In the genomic region with DNA sequence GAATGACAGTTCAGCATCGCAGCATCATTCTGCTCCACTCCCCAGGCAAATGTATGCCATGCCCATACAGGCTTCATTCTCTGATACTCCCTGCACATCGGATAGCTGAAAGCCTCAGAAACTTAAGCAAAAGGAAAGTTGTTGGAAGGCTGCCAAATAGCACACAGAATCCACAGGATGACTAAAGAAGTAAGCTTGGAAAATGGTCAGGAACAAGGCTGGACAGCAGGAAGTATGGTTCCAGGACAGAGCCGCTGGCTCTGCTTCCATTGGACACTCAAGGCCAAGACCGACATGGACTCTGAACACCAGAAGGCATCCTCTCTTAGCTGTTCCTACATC, we compare ENCODE assay signal across 18 cellular contexts.
DNase-seq lines count a peak whose midpoint lies in the region; ATAC-seq and TF ChIP-seq lines count a peak whose summit lies in the region.
"Had no signal": no experiment of that assay in that cellular context is flagged by ENCODE, and none has a peak within 500 bp of the region (broad histone marks: within the 10 kb centered on the region; RNA-seq: fewer than 3 reads in every experiment).

No MANE protein-coding gene starts in this region.

- H2BK15ac ChIP-seq in neuronal stem cell (ENCODE audit: low read length): no peak overlapping the region

- H2BK12ac ChIP-seq in neuronal stem cell (ENCODE audit: low read length): no peak overlapping the region

- TF ChIP-seq POLR2A in vagina (IDR thresholded peaks at IDR 0.05): no peak

- intact Hi-C loops in heart right ventricle (cut with DNase I) (loop anchor here in 3 of 10 donors (10.0 kb wide), 3 partner anchors 145 to 545 kb away; no protein-coding TSS in a partner anchor), vagina (cut with DNase I) (no loop called here)

- no peak overlapping the region for H2AFZ ChIP-seq in neuronal stem cell (ENCODE audit: low read length)

- no peak overlapping the region for H3K18ac ChIP-seq in neuronal stem cell (ENCODE audit: low read length)

- no peak overlapping the region for H4K91ac ChIP-seq in neuronal stem cell (ENCODE audit: low read depth, low read length, poor library complexity)

- H3K9me3 ChIP-seq in heart right ventricle: no peaks in the 10 kb centered on the region
- H3K9me3 ChIP-seq in right atrium auricular region: no peaks in the 10 kb centered on the region
- no peaks in the 10 kb centered on the region for H3K9me3 ChIP-seq in vagina
- no peaks in the 10 kb centered on the region for H3K9me3 ChIP-seq in neuronal stem cell (replicated peaks in 1 of 2; ENCODE audit: control insufficient read depth in 2 of 2, insufficient read depth in 1 of 2, low read depth in 1 of 2, low read length in 2 of 2)
- H3K9me3 ChIP-seq: MG63, suprapubic skin had no signal

- peak in 1 of 2 donors; percentile 9 for DNase-seq in heart right ventricle
- DNase-seq in right atrium auricular region (ENCODE audit: low spot score): no peak
- DNase-seq in fibroblast of mammary gland (ENCODE audit: low read depth): peak; percentile 79
- DNase-seq in vagina (ENCODE audit: extremely low spot score in 2 of 2): no peak
- no peak for DNase-seq in ecto neural progenitor cell (ENCODE audit: low spot score)
- no peak for DNase-seq in neuronal stem cell (ENCODE audit: low spot score)
- DNase-seq: activated CD4-positive, CD25-positive, alpha-beta regulatory T cell treated with anti-CD3 and anti-CD28 coated beads, Interleukin-2, amount 50 U/mL, for 72 hours; activated CD8-positive, alpha-beta memory T cell treated with anti-CD3 and anti-CD28 coated beads, Interleukin-2, amount 10 ng/mL, durations not matched to agents 7 days and 5 days; activated effector memory CD4-positive, alpha-beta T cell treated with anti-CD3 and anti-CD28 coated beads, Interleukin-2, amount 50 U/mL, for 16 hours; COR-L47; hippocampal formation; left cardiac atrium; MG63; NCI-H187 treated with DMSO at 0.1 percent for 48 hours; stimulated activated CD4-positive, alpha-beta T cell treated with anti-CD3 and anti-CD28 coated beads, Interleukin-15, amount 100 ng/mL, for 24 hours had no signal

- H4K8ac ChIP-seq in neuronal stem cell (ENCODE audit: low read depth, low read length): no peak overlapping the region

- peaks cover 0 to 44% (median 24%) of the 10 kb centered on the region in 9 donors for H3K4me1 ChIP-seq in heart right ventricle
- peaks cover 0 to 26% of the 10 kb centered on the region in 2 donors for H3K4me1 ChIP-seq in right atrium auricular region
- H3K4me1 ChIP-seq in vagina: peaks cover 12% of the 10 kb centered on the region
- no peaks in the 10 kb centered on the region for H3K4me1 ChIP-seq in neuronal stem cell (ENCODE audit: control insufficient read depth in 2 of 2, insufficient read depth in 1 of 2, low read depth in 1 of 2, low read length in 2 of 2)

- no peak for TF ChIP-seq CTCF in heart right ventricle (IDR thresholded peaks at IDR 0.05)
- TF ChIP-seq CTCF in right atrium auricular region (IDR thresholded peaks at IDR 0.05): no peak
- no peak for TF ChIP-seq CTCF in fibroblast of mammary gland (conservative IDR thresholded peaks at IDR 0.05; ENCODE audit: control insufficient read depth, insufficient read depth, low read depth, low read length)
- no peak for TF ChIP-seq CTCF in vagina (IDR thresholded peaks at IDR 0.05)

- no peak overlapping the region for H3K9ac ChIP-seq in neuronal stem cell (ENCODE audit: low read depth, low read length, poor library complexity)

- no peak overlapping the region for H3K4me2 ChIP-seq in neuronal stem cell (ENCODE audit: insufficient read depth, low read length, poor library complexity, severe bottlenecking)

- ATAC-seq in heart right ventricle: peak in 5 of 8 donors; percentile 26 to 54 (median 35)
- peak; percentile 69 for ATAC-seq in SK-N-SH treated with all-trans-retinoic acid at 6 μM for 48 hours
- no peak for ATAC-seq in GM21576 (IDR thresholded peaks at IDR 0.05; ENCODE audit: unreplicated experiment)
- ATAC-seq: activated CD8-positive, alpha-beta memory T cell treated with anti-CD3 and anti-CD28 coated beads, Interleukin-2, amount 10 ng/mL, durations not matched to agents 7 days and 5 days had no signal

- H3K27me3 ChIP-seq in heart right ventricle (no peaks in the 10 kb centered on the region), right atrium auricular region (no peaks in the 10 kb centered on the region), vagina (no peaks in the 10 kb centered on the region), neuronal stem cell (ENCODE audit: control insufficient read depth in 3 of 3, insufficient read depth in 3 of 3, low read depth in 1 of 3, low read length in 3 of 3) (no peaks in the 10 kb centered on the region)
- H3K27me3 ChIP-seq: MG63, suprapubic skin had no signal

- H3K14ac ChIP-seq in neuronal stem cell (ENCODE audit: low read length): no peak overlapping the region

- WGBS in heart right ventricle, 2 donors: 48 to 56% methylated on average over 4 of the region's 4 CpGs
- WGBS in neuronal stem cell (ENCODE audit: extremely low coverage in 2 of 2, insufficient read length in 2 of 2, insufficient replicate concordance in 1 of 2), 2 donors: no CpG with 5 or more reads among the region's 4 CpGs

- H3K36me3 ChIP-seq in heart right ventricle (no peaks in the 10 kb centered on the region), right atrium auricular region (no peaks in the 10 kb centered on the region), vagina (no peaks in the 10 kb centered on the region), neuronal stem cell (replicated peaks in 1 of 2; ENCODE audit: control insufficient read depth in 2 of 2, insufficient read depth in 2 of 2, low read length in 2 of 2) (no peaks in the 10 kb centered on the region)
- H3K36me3 ChIP-seq: MG63, suprapubic skin had no signal

- H3K79me1 ChIP-seq in neuronal stem cell (ENCODE audit: low read depth, low read length): no peaks in the 10 kb centered on the region

- no peak overlapping the region for H3K23ac ChIP-seq in neuronal stem cell (ENCODE audit: low read depth, low read length, poor library complexity)

- H2BK120ac ChIP-seq in neuronal stem cell (ENCODE audit: low read depth, low read length): no peak overlapping the region

- no peak overlapping the region for H2AK5ac ChIP-seq in neuronal stem cell (ENCODE audit: low read depth, low read length)

- no peak overlapping the region for H2BK5ac ChIP-seq in neuronal stem cell (ENCODE audit: low read length)

- H3K27ac ChIP-seq in heart right ventricle (no peak overlapping the region), right atrium auricular region (no peak overlapping the region), vagina (peak overlapping the region; percentile 28), neuronal stem cell (replicated peaks; ENCODE audit: low read length) (no peak overlapping the region)
- H3K27ac ChIP-seq: suprapubic skin had no signal

- H3K4me3 ChIP-seq in heart right ventricle (no peak overlapping the region), right atrium auricular region (no peak overlapping the region), fibroblast of mammary gland (ENCODE audit: control insufficient read depth, low read depth, low read length) (no peak overlapping the region), vagina (no peak overlapping the region), neuronal stem cell (ENCODE audit: low read length in 2 of 2) (no peak overlapping the region)
- H3K4me3 ChIP-seq: MG63, suprapubic skin had no signal

- H3K4ac ChIP-seq in neuronal stem cell (ENCODE audit: low read length): no peak overlapping the region

TF ChIP-seq in SK-N-SH treated with all-trans-retinoic acid at 6 μM for 48 hours, 23 proteins besides CTCF, POLR2A, EP300 and RAD21 (continues in another document):
- no peak for TF ChIP-seq ZFP30 (CRISPR knock-in tag; IDR thresholded peaks at IDR 0.05)
- TF ChIP-seq CSDC2 (CRISPR knock-in tag; IDR thresholded peaks at IDR 0.05): no peak
- TF ChIP-seq PPARA (CRISPR knock-in tag; IDR thresholded peaks at IDR 0.05; ENCODE audit: borderline replicate concordance): no peak
- no peak for TF ChIP-seq BACH2 (CRISPR knock-in tag; IDR thresholded peaks at IDR 0.05; ENCODE audit: borderline replicate concordance)
- TF ChIP-seq, protein P1, sequence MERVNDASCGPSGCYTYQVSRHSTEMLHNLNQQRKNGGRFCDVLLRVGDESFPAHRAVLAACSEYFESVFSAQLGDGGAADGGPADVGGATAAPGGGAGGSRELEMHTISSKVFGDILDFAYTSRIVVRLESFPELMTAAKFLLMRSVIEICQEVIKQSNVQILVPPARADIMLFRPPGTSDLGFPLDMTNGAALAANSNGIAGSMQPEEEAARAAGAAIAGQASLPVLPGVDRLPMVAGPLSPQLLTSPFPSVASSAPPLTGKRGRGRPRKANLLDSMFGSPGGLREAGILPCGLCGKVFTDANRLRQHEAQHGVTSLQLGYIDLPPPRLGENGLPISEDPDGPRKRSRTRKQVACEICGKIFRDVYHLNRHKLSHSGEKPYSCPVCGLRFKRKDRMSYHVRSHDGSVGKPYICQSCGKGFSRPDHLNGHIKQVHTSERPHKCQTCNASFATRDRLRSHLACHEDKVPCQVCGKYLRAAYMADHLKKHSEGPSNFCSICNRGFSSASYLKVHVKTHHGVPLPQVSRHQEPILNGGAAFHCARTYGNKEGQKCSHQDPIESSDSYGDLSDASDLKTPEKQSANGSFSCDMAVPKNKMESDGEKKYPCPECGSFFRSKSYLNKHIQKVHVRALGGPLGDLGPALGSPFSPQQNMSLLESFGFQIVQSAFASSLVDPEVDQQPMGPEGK (CRISPR knock-in tag; IDR thresholded peaks at IDR 0.05; ENCODE audit: borderline replicate concordance): no peak
- no peak for TF ChIP-seq SNAI2 (CRISPR knock-in tag; IDR thresholded peaks at IDR 0.05)
- no peak for TF ChIP-seq ZFP3 (CRISPR knock-in tag; IDR thresholded peaks at IDR 0.05)
- TF ChIP-seq TCF4 (CRISPR knock-in tag; IDR thresholded peaks at IDR 0.05; ENCODE audit: borderline replicate concordance): no peak
- no peak for TF ChIP-seq ESRRG (CRISPR knock-in tag; IDR thresholded peaks at IDR 0.05)
- no peak for TF ChIP-seq GLIS3 (CRISPR knock-in tag; IDR thresholded peaks at IDR 0.05)
- no peak for TF ChIP-seq OSR1 (CRISPR knock-in tag; IDR thresholded peaks at IDR 0.05)
- TF ChIP-seq, protein P2, sequence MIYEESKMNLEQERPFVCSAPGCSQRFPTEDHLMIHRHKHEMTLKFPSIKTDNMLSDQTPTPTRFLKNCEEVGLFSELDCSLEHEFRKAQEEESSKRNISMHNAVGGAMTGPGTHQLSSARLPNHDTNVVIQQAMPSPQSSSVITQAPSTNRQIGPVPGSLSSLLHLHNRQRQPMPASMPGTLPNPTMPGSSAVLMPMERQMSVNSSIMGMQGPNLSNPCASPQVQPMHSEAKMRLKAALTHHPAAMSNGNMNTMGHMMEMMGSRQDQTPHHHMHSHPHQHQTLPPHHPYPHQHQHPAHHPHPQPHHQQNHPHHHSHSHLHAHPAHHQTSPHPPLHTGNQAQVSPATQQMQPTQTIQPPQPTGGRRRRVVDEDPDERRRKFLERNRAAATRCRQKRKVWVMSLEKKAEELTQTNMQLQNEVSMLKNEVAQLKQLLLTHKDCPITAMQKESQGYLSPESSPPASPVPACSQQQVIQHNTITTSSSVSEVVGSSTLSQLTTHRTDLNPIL (CRISPR knock-in tag; IDR thresholded peaks at IDR 0.05; ENCODE audit: low read depth): no peak
- no peak for TF ChIP-seq ZNF8 (CRISPR knock-in tag; IDR thresholded peaks at IDR 0.05)
- no peak for TF ChIP-seq TOX (CRISPR knock-in tag; IDR thresholded peaks at IDR 0.05; ENCODE audit: borderline replicate concordance)
